ENCODE assay signal across 17 cellular contexts in genomic region chr16:15631730-15632409, GRCh38. TPM values are rescaled to one million over a fixed set of nuclear protein-coding genes. Genes with fewer than 3 reads are reported as not detected.
DNase-seq lines count a peak whose midpoint lies in the region; ATAC-seq and TF ChIP-seq lines count a peak whose summit lies in the region.
"Had no signal": no experiment of that assay in that cellular context is flagged by ENCODE, and none has a peak within 500 bp of the region (broad histone marks: within the 10 kb centered on the region; RNA-seq: fewer than 3 reads in every experiment).

No MANE protein-coding gene starts in this region.

- H3K27ac ChIP-seq in SU-DHL-6 (ENCODE audit: low read depth, low read length) (peak overlapping the region; percentile 16; the same call in 1 of the 2 replicates), testis (no peak overlapping the region), GM23338 (ENCODE audit: low read depth) (no peak overlapping the region)
- H3K27ac ChIP-seq: RWPE1, SJCRH30 had no signal

- H3K4me3 Mint-ChIP-seq in activated naive CD4-positive, alpha-beta T cell treated with anti-CD3 and anti-CD28 coated beads, Interleukin-2, amount 50 U/mL, for 24 hours: no peak overlapping the region
- H3K4me3 Mint-ChIP-seq in chondrocyte (ENCODE audit: unreplicated experiment) (no peak overlapping the region), GM23338 (no peak overlapping the region)
- no peak overlapping the region for H3K4me3 Mint-ChIP-seq in naive thymus-derived CD8-positive, alpha-beta T cell
- H3K4me3 Mint-ChIP-seq: CD8-positive, alpha-beta memory T cell had no signal

- H3K9me3 ChIP-seq in SU-DHL-6 (ENCODE audit: insufficient read depth, low read length) (no peaks in the 10 kb centered on the region), testis (no peaks in the 10 kb centered on the region)
- H3K9me3 ChIP-seq: SJCRH30 had no signal

- no peak for DNase-seq in activated naive CD4-positive, alpha-beta T cell treated with anti-CD3 and anti-CD28 coated beads, Interleukin-2, amount 50 U/mL, for 16 hours
- DNase-seq in chondrocyte (ENCODE audit: low spot score): no peak
- no peak for DNase-seq in NCI-H2107 (lab: John Stamatoyannopoulos, UW)
- DNase-seq in testis: no peak
- no peak for DNase-seq in naive thymus-derived CD8-positive, alpha-beta T cell
- DNase-seq in GM23338 (ENCODE audit: low spot score): no peak
- DNase-seq: AML-193; CD8-positive, alpha-beta memory T cell; H7; NCI-H1417 treated with DMSO at 0.1 percent for 48 hours; NCI-H2081; NCI-H226; NCI-H526 treated with DMSO at 0.1 percent for 48 hours; SJCRH30 had no signal

- peaks cover 48% of the 10 kb centered on the region for H3K36me3 ChIP-seq in SU-DHL-6 (ENCODE audit: low read length)
- peaks cover 7% of the 10 kb centered on the region for H3K36me3 ChIP-seq in testis (ENCODE audit: low read depth, missing control alignments)
- peaks cover 26% of the 10 kb centered on the region for H3K36me3 ChIP-seq in GM23338 (ENCODE audit: insufficient read depth)

- H3K4me2 ChIP-seq in SU-DHL-6 (ENCODE audit: low read depth, low read length, poor library complexity, severe bottlenecking): no peak overlapping the region
- no peak overlapping the region for H3K4me2 ChIP-seq in GM23338

- no peak overlapping the region for H2AFZ ChIP-seq in SU-DHL-6 (ENCODE audit: low read depth, low read length, severe bottlenecking)
- no peak overlapping the region for H2AFZ ChIP-seq in GM23338

- peaks cover 34% of the 10 kb centered on the region for H3K36me3 Mint-ChIP-seq in activated naive CD4-positive, alpha-beta T cell treated with anti-CD3 and anti-CD28 coated beads, Interleukin-2, amount 50 U/mL, for 24 hours
- H3K36me3 Mint-ChIP-seq in chondrocyte (ENCODE audit: low read depth) (peaks cover 32% of the 10 kb centered on the region), GM23338 (ENCODE audit: low read depth) (peaks cover 53% of the 10 kb centered on the region)
- H3K36me3 Mint-ChIP-seq in naive thymus-derived CD8-positive, alpha-beta T cell: peaks cover 12 to 92% (median 43%) of the 10 kb centered on the region in 3 donors

- TF ChIP-seq CTCF in SU-DHL-6 (IDR thresholded peaks at IDR 0.05; ENCODE audit: insufficient read depth, low read length, poor library complexity, severe bottlenecking) (no peak), chondrocyte (IDR thresholded peaks at IDR 0.05) (no peak), testis (IDR thresholded peaks at IDR 0.05) (no peak), GM23338 (conservative IDR thresholded peaks at IDR 0.05; ENCODE audit: low read depth in 2 of 2) (no peak)

- intact Hi-C loops in testis (cut with DNase I; ENCODE audit: low total_unique reads): no loop called here

- no peak for ATAC-seq in naive thymus-derived CD8-positive, alpha-beta T cell
- ATAC-seq in GM23338: no peak

- no peak overlapping the region for H3K4me3 ChIP-seq in SU-DHL-6 (ENCODE audit: insufficient read depth, low read length, poor library complexity, severe bottlenecking)
- H3K4me3 ChIP-seq in testis: no peak overlapping the region
- no peak overlapping the region for H3K4me3 ChIP-seq in GM23338
- H3K4me3 ChIP-seq: SJCRH30 had no signal

- 100% methylated on average over 2 of the region's 2 CpGs for WGBS in testis, 2 donors

- H3K9me2 ChIP-seq in SU-DHL-6 (replicated peaks; ENCODE audit: insufficient read depth, low read length) (no peaks in the 10 kb centered on the region), GM23338 (ENCODE audit: insufficient read depth) (no peaks in the 10 kb centered on the region)

- POLR2A ChIA-PET in naive thymus-derived CD8-positive, alpha-beta T cell (lab: Charles Lee): interaction anchor here (0.8 to 1.2 kb wide), 3 partner anchors 9 to 11 kb away, joined by 3 to 4 read pairs (median 3); partner anchors contain the start of gene MARF1

- peak overlapping the region; percentile 35 for H3K27ac Mint-ChIP-seq in activated naive CD4-positive, alpha-beta T cell treated with anti-CD3 and anti-CD28 coated beads, Interleukin-2, amount 50 U/mL, for 24 hours
- H3K27ac Mint-ChIP-seq in chondrocyte (ENCODE audit: unreplicated experiment) (peak overlapping the region; percentile 22), GM23338 (no peak overlapping the region)
- H3K27ac Mint-ChIP-seq in naive thymus-derived CD8-positive, alpha-beta T cell: peak overlapping the region in 5 of 10 donors; percentile 10 to 97 (median 40)

- no peaks in the 10 kb centered on the region for H3K9me3 Mint-ChIP-seq in activated naive CD4-positive, alpha-beta T cell treated with anti-CD3 and anti-CD28 coated beads, Interleukin-2, amount 50 U/mL, for 24 hours
- H3K9me3 Mint-ChIP-seq in chondrocyte (ENCODE audit: low read depth): no peaks in the 10 kb centered on the region
- no peaks in the 10 kb centered on the region for H3K9me3 Mint-ChIP-seq in naive thymus-derived CD8-positive, alpha-beta T cell
- H3K9me3 Mint-ChIP-seq in GM23338: no peaks in the 10 kb centered on the region
- H3K9me3 Mint-ChIP-seq: CD8-positive, alpha-beta memory T cell had no signal

- no peak overlapping the region for H3K9ac ChIP-seq in SU-DHL-6 (ENCODE audit: low read length)

- H3K4me1 Mint-ChIP-seq in activated naive CD4-positive, alpha-beta T cell treated with anti-CD3 and anti-CD28 coated beads, Interleukin-2, amount 50 U/mL, for 24 hours: peaks cover 54% of the 10 kb centered on the region
- H3K4me1 Mint-ChIP-seq in chondrocyte (ENCODE audit: low read depth): no peaks in the 10 kb centered on the region
- peaks cover 10 to 64% (median 48%) of the 10 kb centered on the region in 4 donors for H3K4me1 Mint-ChIP-seq in naive thymus-derived CD8-positive, alpha-beta T cell
- H3K4me1 Mint-ChIP-seq in GM23338: no peaks in the 10 kb centered on the region

- no peaks in the 10 kb centered on the region for H4K20me1 ChIP-seq in SU-DHL-6 (ENCODE audit: low read depth, low read length)
- peaks cover 3% of the 10 kb centered on the region; the same call in 1 of the 2 replicates for H4K20me1 ChIP-seq in GM23338 (replicated peaks; ENCODE audit: insufficient read depth)

- H3K4me1 ChIP-seq in testis: no peaks in the 10 kb centered on the region
- H3K4me1 ChIP-seq in GM23338 (ENCODE audit: insufficient read depth): no peaks in the 10 kb centered on the region
- H3K4me1 ChIP-seq: SJCRH30 had no signal

- H3K27me3 Mint-ChIP-seq in activated naive CD4-positive, alpha-beta T cell treated with anti-CD3 and anti-CD28 coated beads, Interleukin-2, amount 50 U/mL, for 24 hours: no peaks in the 10 kb centered on the region
- no peaks in the 10 kb centered on the region for H3K27me3 Mint-ChIP-seq in chondrocyte (ENCODE audit: low read depth)
- H3K27me3 Mint-ChIP-seq in naive thymus-derived CD8-positive, alpha-beta T cell: no peaks in the 10 kb centered on the region
- H3K27me3 Mint-ChIP-seq in GM23338 (ENCODE audit: insufficient read depth, low read depth, poor library complexity): peaks cover 3% of the 10 kb centered on the region
- H3K27me3 Mint-ChIP-seq: CD8-positive, alpha-beta memory T cell had no signal

- H3F3A ChIP-seq in SU-DHL-6 (ENCODE audit: insufficient read depth): peaks cover 2% of the 10 kb centered on the region; the same call in 1 of the 2 replicates
- H3F3A ChIP-seq in GM23338 (replicated peaks; ENCODE audit: low read depth): no peaks in the 10 kb centered on the region

- no peaks in the 10 kb centered on the region for H3K27me3 ChIP-seq in SU-DHL-6 (ENCODE audit: low read length)
- H3K27me3 ChIP-seq in testis: no peaks in the 10 kb centered on the region
- no peaks in the 10 kb centered on the region for H3K27me3 ChIP-seq in GM23338 (ENCODE audit: insufficient read depth)
- H3K27me3 ChIP-seq: SJCRH30 had no signal

- H3K79me2 ChIP-seq in SU-DHL-6 (ENCODE audit: insufficient read depth, low read length): peaks cover 12% of the 10 kb centered on the region; the same call in 1 of the 2 replicates
- H3K79me2 ChIP-seq in GM23338 (replicated peaks; ENCODE audit: insufficient read depth): 0 out of 2 replicates have a peak, but pooled peaks cover 3% of the 10 kb centered on the region

- no peak for TF ChIP-seq POLR2A in testis (IDR thresholded peaks at IDR 0.05)

TF ChIP-seq in GM23338, 12 proteins besides CTCF, POLR2A, EP300 and RAD21 (continues in another document):
- no peak for TF ChIP-seq CREB1 (CRISPR knock-in tag; IDR thresholded peaks at IDR 0.05; ENCODE audit: low read depth)
- no peak for TF ChIP-seq EZH2phosphoT487 (IDR thresholded peaks at IDR 0.05; ENCODE audit: unreplicated experiment)

RNA-seq across cellular contexts. Expression of gene MARF1, which starts 11.1 kb away (rescaled TPM):
- total RNA-seq in chondrocyte: 50.8 to 61.5 TPM (median 54.4 TPM) in 3 replicates
- total RNA-seq in testis: 10 to 100 TPM; 49.7 to 57.9 TPM
- polyA plus RNA-seq in testis (ENCODE audit: insufficient read depth, low read depth, low replicate concordance): 30.9 TPM
- 100 to 1,000 TPM; 228 to 256 TPM for total RNA-seq in naive thymus-derived CD8-positive, alpha-beta T cell
- polyA plus RNA-seq in naive thymus-derived CD8-positive, alpha-beta T cell: 10 to 100 TPM; 10.9 to 18.2 (median 15.2) TPM
- total RNA-seq in GM23338 (2014; rRNA removed; shearing (Covaris generic)): 11.0 and 16.0 TPM in 2 replicates
- polyA plus RNA-seq in GM23338 (2016; fragmentation: Nextera tagmentation; extraction: Ambion mirVana): 7.0 and 8.3 TPM in 2 replicates

RNA-seq across cellular contexts. Expression of gene NDE1, which starts 18.2 kb away (rescaled TPM):
- total RNA-seq in chondrocyte (29.3 to 32.9 TPM (median 32.3 TPM) in 3 replicates), testis (10 to 100 TPM; 51.6 to 84.3 TPM)
- polyA plus RNA-seq in testis (ENCODE audit: insufficient read depth, low read depth, low replicate concordance) (45.2 TPM), GM23338 (2016; fragmentation: Nextera tagmentation; extraction: Ambion mirVana) (11.1 and 13.0 TPM in 2 replicates)
- total RNA-seq in naive thymus-derived CD8-positive, alpha-beta T cell: 100 to 1,000 TPM; 128 to 138 TPM
- 10 to 100 TPM; 23.5 to 59.1 (median 42.3) TPM for polyA plus RNA-seq in naive thymus-derived CD8-positive, alpha-beta T cell
- total RNA-seq in GM23338 (2014; rRNA removed; shearing (Covaris generic)): 22.9 and 28.7 TPM in 2 replicates
